18 cellular contexts compared by ENCODE assay signal in the genomic region with DNA sequence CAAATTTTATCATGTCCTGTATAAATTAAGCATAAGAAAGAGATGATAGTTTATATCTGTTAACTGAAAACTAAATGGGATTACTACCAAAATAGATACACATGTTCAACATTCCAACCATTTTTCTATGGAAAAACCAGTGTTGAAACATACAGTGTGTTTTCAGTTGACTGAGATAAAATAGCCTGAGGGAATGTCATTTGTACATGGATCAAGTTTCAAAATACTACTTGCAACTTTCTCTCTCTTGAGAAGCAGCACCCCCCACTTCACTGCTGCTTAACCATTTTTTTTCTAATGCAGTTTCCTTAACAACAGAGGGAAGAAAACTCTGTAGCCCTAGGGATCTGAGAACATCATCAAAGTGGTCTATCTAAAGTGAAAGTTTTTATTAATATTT.
DNase-seq lines count a peak whose midpoint lies in the region; ATAC-seq and TF ChIP-seq lines count a peak whose summit lies in the region.
"Had no signal": no experiment of that assay in that cellular context is flagged by ENCODE, and none has a peak within 500 bp of the region (broad histone marks: within the 10 kb centered on the region; RNA-seq: fewer than 3 reads in every experiment).

No MANE protein-coding gene starts in this region.

- H3K36me3 Mint-ChIP-seq in activated naive CD8-positive, alpha-beta T cell treated with anti-CD3 and anti-CD28 coated beads, Interleukin-2, amount 50 U/mL, for 24 hours (ENCODE audit: low read depth): no peaks in the 10 kb centered on the region
- H3K36me3 Mint-ChIP-seq: brain had no signal

- DNase-seq in COLO829 (ENCODE audit: low spot score): peak; percentile 92
- peak; percentile 61 for DNase-seq in LHCN-M2 (ENCODE audit: low read depth)
- peak; percentile 22 to 75 for DNase-seq in cardiac fibroblast (ENCODE audit: low read depth in 2 of 2)
- peak; percentile 54 for DNase-seq in kidney glomerular epithelial cell (lab: John Stamatoyannopoulos, UW)
- no peak for DNase-seq in activated naive CD8-positive, alpha-beta T cell treated with anti-CD3 and anti-CD28 coated beads, Interleukin-2, amount 50 U/mL, for 24 hours
- DNase-seq: activated B cell treated with CpG ODN at 0.5 μM for 24 hours; activated T-cell treated with anti-CD3 and anti-CD28 coated beads, Interleukin-2, amount 50 U/mL, for 4 hours; COR-L47; esophagus squamous epithelium; left colon; NCI-H2171 treated with DMSO at 0.1 percent for 48 hours; Peyer's patch; stimulated activated CD4-positive, alpha-beta T cell treated with anti-CD3 and anti-CD28 coated beads, Interleukin-12 subunit alpha, Interleukin-12 subunit beta, amount 100 ng/mL, for 4 hours; uterus had no signal

- no peak for TF ChIP-seq CTCF in cardiac fibroblast (IDR thresholded peaks at IDR 0.05; ENCODE audit: low read depth, low read length)

- no peaks in the 10 kb centered on the region for H3K4me1 Mint-ChIP-seq in activated naive CD8-positive, alpha-beta T cell treated with anti-CD3 and anti-CD28 coated beads, Interleukin-2, amount 50 U/mL, for 24 hours
- H3K4me1 Mint-ChIP-seq: activated B cell treated with CpG ODN at 0.5 μM for 24 hours had no signal

- no peak overlapping the region for H3K4me3 ChIP-seq in cardiac fibroblast (replicated peaks in 1 of 2; ENCODE audit: low read depth in 2 of 2, low read length in 2 of 2)
- H3K4me3 ChIP-seq: esophagus squamous epithelium, Peyer's patch, uterus had no signal

- no peaks in the 10 kb centered on the region for H3K9me3 Mint-ChIP-seq in activated naive CD8-positive, alpha-beta T cell treated with anti-CD3 and anti-CD28 coated beads, Interleukin-2, amount 50 U/mL, for 24 hours
- H3K9me3 Mint-ChIP-seq: activated B cell treated with CpG ODN at 0.5 μM for 24 hours; activated T-cell treated with anti-CD3 and anti-CD28 coated beads, Interleukin-2, amount 50 U/mL, for 4 hours; brain had no signal

- ATAC-seq in activated naive CD8-positive, alpha-beta T cell treated with anti-CD3 and anti-CD28 coated beads, Interleukin-2, amount 50 U/mL, for 24 hours: no peak
- ATAC-seq in HG02973 (IDR thresholded peaks at IDR 0.05; ENCODE audit: unreplicated experiment) (no peak), HG03521 (IDR thresholded peaks at IDR 0.05; ENCODE audit: unreplicated experiment) (no peak), HG03139 (IDR thresholded peaks at IDR 0.05; ENCODE audit: unreplicated experiment) (no peak)
- ATAC-seq: activated T-cell treated with anti-CD3 and anti-CD28 coated beads, Interleukin-2, amount 50 U/mL, for 4 hours had no signal

- no peak overlapping the region for H3K4me3 Mint-ChIP-seq in activated naive CD8-positive, alpha-beta T cell treated with anti-CD3 and anti-CD28 coated beads, Interleukin-2, amount 50 U/mL, for 24 hours
- H3K4me3 Mint-ChIP-seq: activated B cell treated with CpG ODN at 0.5 μM for 24 hours; activated T-cell treated with anti-CD3 and anti-CD28 coated beads, Interleukin-2, amount 50 U/mL, for 4 hours; brain had no signal

- H3K27ac Mint-ChIP-seq in activated naive CD8-positive, alpha-beta T cell treated with anti-CD3 and anti-CD28 coated beads, Interleukin-2, amount 50 U/mL, for 24 hours: no peak overlapping the region
- H3K27ac Mint-ChIP-seq: activated B cell treated with CpG ODN at 0.5 μM for 24 hours, brain had no signal

- no peaks in the 10 kb centered on the region for H3K27me3 Mint-ChIP-seq in activated naive CD8-positive, alpha-beta T cell treated with anti-CD3 and anti-CD28 coated beads, Interleukin-2, amount 50 U/mL, for 24 hours
